9 cellular contexts compared by ENCODE assay signal in the genomic region with DNA sequence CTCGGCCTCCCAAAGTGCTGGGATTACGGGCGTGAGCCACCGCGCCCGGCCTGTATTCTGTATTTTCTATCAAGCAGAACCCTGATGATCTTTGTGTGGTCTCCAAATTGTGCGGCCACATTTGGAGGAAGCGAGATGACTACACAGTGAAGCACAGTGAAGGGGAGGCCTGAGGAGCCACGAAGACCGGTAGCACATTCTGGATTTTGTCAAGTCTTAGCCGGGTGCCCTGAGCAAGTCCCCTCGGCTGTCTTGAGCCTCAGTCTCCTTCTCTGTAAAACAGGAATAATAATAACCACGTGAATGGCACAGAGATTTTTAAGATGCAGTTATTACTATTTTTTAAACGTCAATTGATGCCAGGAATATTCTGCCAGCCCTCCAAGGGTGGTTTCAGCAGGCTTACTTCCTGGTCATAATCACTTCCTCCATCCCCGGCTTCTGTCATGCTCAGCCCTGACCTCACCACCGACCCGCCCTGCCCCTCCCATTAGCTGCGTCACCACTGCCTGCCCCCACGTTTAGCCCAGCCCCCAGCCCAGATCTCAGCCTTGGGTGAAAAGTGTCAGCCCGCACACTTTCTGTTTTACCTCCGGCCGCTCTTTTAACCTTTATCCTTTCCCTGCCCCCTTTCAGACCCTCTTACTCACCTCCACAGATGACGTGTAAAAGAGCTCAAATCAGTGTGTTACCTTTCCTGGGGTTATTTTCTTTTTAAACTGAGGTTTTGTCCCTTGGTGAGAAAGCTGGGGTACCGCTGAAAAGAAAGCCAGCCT. TPM values are rescaled to one million over a fixed set of nuclear protein-coding genes. Genes with fewer than 3 reads are reported as not detected.
DNase-seq lines count a peak whose midpoint lies in the region; ATAC-seq, FAIRE-seq and TF ChIP-seq lines count a peak whose summit lies in the region.
"Had no signal": no experiment of that assay in that cellular context is flagged by ENCODE, and none has a peak within 500 bp of the region (broad histone marks: within the 10 kb centered on the region; RNA-seq: fewer than 3 reads in every experiment).

No MANE protein-coding gene starts in this region.

- TF ChIP-seq RAD21 in H1 (IDR thresholded peaks at IDR 0.05 in 1 of 2, conservative IDR thresholded peaks at IDR 0.05 in 1 of 2; ENCODE audit: low read depth in 2 of 2, low read length in 2 of 2) = no peak; a peak in 1 of 4 replicates

- no peaks in the 10 kb centered on the region for H3K23me2 ChIP-seq in H1 (ENCODE audit: low read depth, low read length)

- H3K4me1 Mint-ChIP-seq in activated CD8-positive, alpha-beta T cell treated with anti-CD3 and anti-CD28 coated beads, Interleukin-2, amount 10 ng/mL, durations not matched to agents 7 days and 5 days (ENCODE audit: low read depth) = peaks cover 18% of the 10 kb centered on the region
- H3K4me1 Mint-ChIP-seq in mesothelial cell of epicardium = peaks cover 10% of the 10 kb centered on the region

- H2AK5ac ChIP-seq in H1 (ENCODE audit: low read depth, low read length) = no peak overlapping the region

- H3K27me3 Mint-ChIP-seq in activated CD8-positive, alpha-beta T cell treated with anti-CD3 and anti-CD28 coated beads, Interleukin-2, amount 10 ng/mL, durations not matched to agents 7 days and 5 days (ENCODE audit: low read depth) = no peaks in the 10 kb centered on the region
- no peaks in the 10 kb centered on the region for H3K27me3 Mint-ChIP-seq in mesothelial cell of epicardium (ENCODE audit: low read depth)

- H3K79me1 ChIP-seq in H1 (ENCODE audit: low read depth, low read length) = no peaks in the 10 kb centered on the region

- TF ChIP-seq CTCF in H1 (IDR thresholded peaks at IDR 0.05; ENCODE audit: control extremely low read depth in 1 of 3, insufficient read depth in 1 of 3, low read depth in 1 of 3, low read length in 3 of 3) = no peak
- TF ChIP-seq CTCF in mesothelial cell of epicardium (IDR thresholded peaks at IDR 0.05; ENCODE audit: unreplicated experiment) = no peak

- H3K4me1 ChIP-seq in H1 (replicated peaks in 1 of 4; ENCODE audit: control insufficient read depth in 3 of 4, insufficient read depth in 4 of 4, low read length in 3 of 4) = no peaks in the 10 kb centered on the region; a peak in 1 of 7 replicates

- H3K27me3 ChIP-seq in H1 (replicated peaks in 1 of 4; ENCODE audit: control insufficient read depth in 3 of 4, extremely low read depth in 1 of 4, insufficient read depth in 3 of 4, low read length in 3 of 4) = peaks cover 0 to 2% (median 0%) of the 10 kb centered on the region in 4 experiments; a peak in 1 of 7 replicates

- CTCF ChIA-PET in activated CD8-positive, alpha-beta T cell treated with anti-CD3 and anti-CD28 coated beads, Interleukin-2, amount 10 ng/mL, durations not matched to agents 7 days and 5 days (lab: Charles Lee) = interaction anchor here (0.9 to 1.5 kb wide), 7 partner anchors 10 to 152 kb away, joined by 3 to 10 read pairs (median 4); a partner anchor contains a TSS
- CTCF ChIA-PET in H1 (lab: Charles Lee; ENCODE audit: partially characterized antibody) = interaction anchor here (0.6 to 1.6 kb wide), 7 partner anchors 9 to 356 kb away, joined by 3 to 7 read pairs (median 3); no protein-coding TSS in a partner anchor

- H3K9me3 Mint-ChIP-seq in activated CD8-positive, alpha-beta T cell treated with anti-CD3 and anti-CD28 coated beads, Interleukin-2, amount 10 ng/mL, durations not matched to agents 7 days and 5 days (ENCODE audit: insufficient read depth) = no peaks in the 10 kb centered on the region
- peaks cover 10% of the 10 kb centered on the region for H3K9me3 Mint-ChIP-seq in mesothelial cell of epicardium

- no peak overlapping the region for H3K56ac ChIP-seq in H1 (replicated peaks; ENCODE audit: insufficient read length, low read depth, low read length)

- no peak overlapping the region for H2BK5ac ChIP-seq in H1 (ENCODE audit: low read depth, low read length)

- no peak overlapping the region for H2BK12ac ChIP-seq in H1 (ENCODE audit: low read depth, low read length)

- no peaks in the 10 kb centered on the region for H3K79me2 ChIP-seq in H1 (ENCODE audit: control insufficient read depth in 1 of 2, insufficient read depth in 2 of 2, low read length in 2 of 2)

- peak overlapping the region in 1 of 4 experiments; percentile 23; a peak in 1 of 8 replicates for H3K4me3 ChIP-seq in H1 (ENCODE audit: extremely low read depth in 1 of 4, insufficient read depth in 2 of 4, low read depth in 3 of 4, low read length in 4 of 4)

- no peak overlapping the region for H3K27ac ChIP-seq in H1 (ENCODE audit: low read depth, low read length)

- DNase-seq in GDM1 (lab: John Stamatoyannopoulos, UW) (peak; percentile 85), H4 (ENCODE audit: low spot score) (peak; percentile 79), M059J (ENCODE audit: low read depth) (peak; percentile 88), H1 (ENCODE audit: low read depth in 1 of 2, low spot score in 2 of 2) (peak; percentile 49 to 67), mesothelial cell of epicardium (ENCODE audit: low spot score in 2 of 2, unreplicated experiment in 2 of 2) (no peak), NCI-H526 treated with DMSO at 0.1 percent for 48 hours (lab: John Stamatoyannopoulos, UW) (no peak)
- peak; percentile 94 for DNase-seq in activated CD8-positive, alpha-beta T cell treated with anti-CD3 and anti-CD28 coated beads, Interleukin-2, amount 10 ng/mL, durations not matched to agents 7 days and 5 days
- DNase-seq in stimulated activated CD8-positive, alpha-beta memory T cell treated with anti-CD3 and anti-CD28 coated beads, Interleukin-2, amount 100 ng/mL, for 48 hours (ENCODE audit: low read depth in 2 of 2) = peak; percentile 89 to 94

- FAIRE-seq in H1 (lab: Jason Lieb, UNC) = no peak
- FAIRE-seq: colon had no signal

- 63% methylated on average over 23 of the region's 24 CpGs; no CpG with 5 or more reads in 1 of the 2 experiments for WGBS in H1 (ENCODE audit: extremely low coverage in 1 of 2, insufficient coverage in 1 of 2, insufficient read length in 1 of 2, insufficient replicate concordance in 2 of 2, low coverage in 1 of 2, low lambda C conversion rate in 2 of 2, missing lambda C conversion rate in 1 of 2), 2 experiments

- no peaks in the 10 kb centered on the region for H3K36me3 Mint-ChIP-seq in activated CD8-positive, alpha-beta T cell treated with anti-CD3 and anti-CD28 coated beads, Interleukin-2, amount 10 ng/mL, durations not matched to agents 7 days and 5 days (ENCODE audit: low read depth)
- H3K36me3 Mint-ChIP-seq in mesothelial cell of epicardium = peaks cover 2% of the 10 kb centered on the region

- H4K8ac ChIP-seq in H1 (ENCODE audit: extremely low read depth, insufficient read depth, low read length) = peak overlapping the region; percentile 57

- H3K9me3 ChIP-seq in H1 (ENCODE audit: insufficient read depth in 2 of 2, low read depth in 1 of 2, low read length in 1 of 2) = no peaks in the 10 kb centered on the region

- H4K5ac ChIP-seq in H1 (ENCODE audit: insufficient read length, low read depth, low read length) = no peak overlapping the region

- H4K20me1 ChIP-seq in H1 (replicated peaks in 1 of 2; ENCODE audit: control insufficient read depth in 1 of 2, insufficient read depth in 2 of 2, low read length in 2 of 2) = no peaks in the 10 kb centered on the region

- no peak for TF ChIP-seq POLR2A in H1 (IDR thresholded peaks at IDR 0.05; ENCODE audit: control extremely low read depth in 1 of 2, low read depth in 2 of 2, low read length in 2 of 2)

- H2AFZ ChIP-seq in H1 (ENCODE audit: low read length) = peak overlapping the region; percentile 90

- no peak for TF ChIP-seq EP300 in H1 (IDR thresholded peaks at IDR 0.05; ENCODE audit: borderline replicate concordance in 1 of 2, low read depth in 2 of 2, low read length in 2 of 2)

- no peaks in the 10 kb centered on the region for H3K36me3 ChIP-seq in H1 (ENCODE audit: control insufficient read depth in 2 of 4, insufficient read depth in 4 of 4, low read length in 3 of 4)

- peak; percentile 96 for ATAC-seq in activated CD8-positive, alpha-beta T cell treated with anti-CD3 and anti-CD28 coated beads, Interleukin-2, amount 10 ng/mL, durations not matched to agents 7 days and 5 days

- H3K4me3 Mint-ChIP-seq in activated CD8-positive, alpha-beta T cell treated with anti-CD3 and anti-CD28 coated beads, Interleukin-2, amount 10 ng/mL, durations not matched to agents 7 days and 5 days = peak overlapping the region; percentile 66
- H3K4me3 Mint-ChIP-seq in mesothelial cell of epicardium = peak overlapping the region; percentile 33

- peak overlapping the region; percentile 84 for H4K91ac ChIP-seq in H1 (replicated peaks; ENCODE audit: insufficient read length, low read length)

- H3K9ac ChIP-seq in H1 (replicated peaks in 1 of 4; ENCODE audit: extremely low read depth in 1 of 4, low read depth in 3 of 4, low read length in 3 of 4) = no peak overlapping the region; a peak in 1 of 7 replicates

- no peak overlapping the region for H2BK120ac ChIP-seq in H1 (replicated peaks; ENCODE audit: low read depth, low read length)

- peak overlapping the region; percentile 13 to 22; a peak in 1 of 4 replicates for H3K4me2 ChIP-seq in H1 (ENCODE audit: insufficient read depth in 1 of 2, low read depth in 2 of 2, low read length in 2 of 2)

- H3K14ac ChIP-seq in H1 (ENCODE audit: insufficient read length) = no peak overlapping the region

- peak overlapping the region; percentile 88 for H3K27ac Mint-ChIP-seq in activated CD8-positive, alpha-beta T cell treated with anti-CD3 and anti-CD28 coated beads, Interleukin-2, amount 10 ng/mL, durations not matched to agents 7 days and 5 days
- peak overlapping the region; percentile 89 for H3K27ac Mint-ChIP-seq in mesothelial cell of epicardium

- H2BK20ac ChIP-seq in H1 (ENCODE audit: low read length) = no peak overlapping the region

- H3K23ac ChIP-seq in H1 (ENCODE audit: insufficient read length) = no peak overlapping the region

- POLR2A ChIA-PET in activated CD8-positive, alpha-beta T cell treated with anti-CD3 and anti-CD28 coated beads, Interleukin-2, amount 10 ng/mL, durations not matched to agents 7 days and 5 days (lab: Charles Lee) = interaction anchor here (0.7 to 1.9 kb wide), 5 partner anchors 13 to 36 kb away, joined by 4 to 17 read pairs (median 5); a partner anchor contains a TSS
- POLR2A ChIA-PET in H1 (lab: Charles Lee; ENCODE audit: partially characterized antibody) = interaction anchor here (0.8 to 0.9 kb wide), 2 partner anchors 34 to 37 kb away, joined by 3 read pairs; a partner anchor contains a TSS

- no peak overlapping the region for H2BK15ac ChIP-seq in H1 (ENCODE audit: low read length)

- no peak overlapping the region for H3K4ac ChIP-seq in H1 (replicated peaks; ENCODE audit: insufficient read length, low read depth, low read length)

- 0 out of 2 replicates have a peak overlapping the region, but pooled peaks have one; percentile 13 for H3K18ac ChIP-seq in H1 (ENCODE audit: extremely low read depth, low read length)

RNA-seq across cellular contexts. Expression of a gene that starts 27.0 kb away (rescaled TPM):
- 72.3 and 86.2 TPM in 2 replicates for total RNA-seq in H4 (2014; rRNA removed; shearing (Covaris generic))
- total RNA-seq in M059J (2014; rRNA removed; shearing (Covaris generic)) = 149 and 153 TPM in 2 replicates
- 10 to 100 TPM; 50.4 to 52.7 TPM for total RNA-seq in activated CD8-positive, alpha-beta T cell treated with anti-CD3 and anti-CD28 coated beads, Interleukin-2, amount 10 ng/mL, durations not matched to agents 7 days and 5 days
- 95.3 and 96.1 TPM in 2 replicates for total RNA-seq in H1 (2021; fragmentation: NEBNext Ultra II Directional; extraction: Animal tissue kit (Norgen Biotek cat#: 25700))
- 106 and 119 TPM in 2 replicates for polyA plus RNA-seq in H1 (2011; rRNA removed)
- 98.1 TPM for polyA plus RNA-seq in H1 (2011; cell fraction: cytosol; rRNA removed)
- 111 TPM for polyA plus RNA-seq in H1 (2011; cell fraction: nucleus; rRNA removed)
- 66.7 to 101 TPM (median 89.0 TPM) in 4 replicates for polyA plus RNA-seq in H1 (2012, experiment 1 of 2)
- 62.7 TPM for polyA plus RNA-seq in H1 (2012, experiment 2 of 2)
- polyA plus RNA-seq in H1 (2013, experiment 1 of 2) = 77.6 TPM
- polyA plus RNA-seq in H1 (2013, experiment 2 of 2) = 91.5 TPM
- polyA minus RNA-seq in H1 (2011; rRNA and poly(A)+ RNA removed) = 164 and 223 TPM in 2 replicates
- polyA minus RNA-seq in H1 (2011; cell fraction: cytosol; rRNA and poly(A)+ RNA removed) = 56.1 TPM
- 85.4 TPM for polyA minus RNA-seq in H1 (2011; cell fraction: nucleus; rRNA and poly(A)+ RNA removed)
- total RNA-seq in mesothelial cell of epicardium = 107 to 110 TPM (median 109 TPM) in 3 replicates

RNA-seq across cellular contexts. Expression of a gene that starts 36.1 kb away (rescaled TPM):
- total RNA-seq in H4 (2014; rRNA removed; shearing (Covaris generic)) = 15.8 and 18.5 TPM in 2 replicates
- 80.5 and 91.9 TPM in 2 replicates for total RNA-seq in M059J (2014; rRNA removed; shearing (Covaris generic))
- 10 to 100 TPM; 55.6 to 56.6 TPM for total RNA-seq in activated CD8-positive, alpha-beta T cell treated with anti-CD3 and anti-CD28 coated beads, Interleukin-2, amount 10 ng/mL, durations not matched to agents 7 days and 5 days
- total RNA-seq in H1 (2021; fragmentation: NEBNext Ultra II Directional; extraction: Animal tissue kit (Norgen Biotek cat#: 25700)) = 6.5 and 8.6 TPM in 2 replicates
- polyA plus RNA-seq in H1 (2011; rRNA removed) = 11.4 and 11.7 TPM in 2 replicates
- polyA plus RNA-seq in H1 (2011; cell fraction: cytosol; rRNA removed) = 11.3 TPM
- polyA plus RNA-seq in H1 (2011; cell fraction: nucleus; rRNA removed) = 15.3 TPM
- 6.9 to 8.1 TPM (median 7.2 TPM) in 4 replicates for polyA plus RNA-seq in H1 (2012, experiment 1 of 2)
- 7.6 TPM for polyA plus RNA-seq in H1 (2012, experiment 2 of 2)
- polyA plus RNA-seq in H1 (2013, experiment 1 of 2) = 3.2 TPM
- 2.9 TPM for polyA plus RNA-seq in H1 (2013, experiment 2 of 2)
- polyA minus RNA-seq in H1 (2011; rRNA and poly(A)+ RNA removed) = 17.6 and 18.7 TPM in 2 replicates
- 10.2 TPM for polyA minus RNA-seq in H1 (2011; cell fraction: cytosol; rRNA and poly(A)+ RNA removed)
- polyA minus RNA-seq in H1 (2011; cell fraction: nucleus; rRNA and poly(A)+ RNA removed) = 47.4 TPM
- 116 to 126 TPM (median 120 TPM) in 3 replicates for total RNA-seq in mesothelial cell of epicardium

Comparison
In these comparisons a context has a peak if more than half of its experiments do, and no peak if none do; other contexts are left out.
1. DNase-seq: peak in GDM1 (single experiment), H4 (single experiment), M059J (single experiment), activated CD8-positive, alpha-beta T cell treated with anti-CD3 and anti-CD28 coated beads, Interleukin-2, amount 10 ng/mL, durations not matched to agents 7 days and 5 days (single experiment), H1 (2 of 2) and stimulated activated CD8-positive, alpha-beta memory T cell treated with anti-CD3 and anti-CD28 coated beads, Interleukin-2, amount 100 ng/mL, for 48 hours (2 of 2); none in mesothelial cell of epicardium (0 of 2) and NCI-H526 treated with DMSO at 0.1 percent for 48 hours (single experiment).